ENCODE assay signal across 21 cellular contexts in the genomic region with DNA sequence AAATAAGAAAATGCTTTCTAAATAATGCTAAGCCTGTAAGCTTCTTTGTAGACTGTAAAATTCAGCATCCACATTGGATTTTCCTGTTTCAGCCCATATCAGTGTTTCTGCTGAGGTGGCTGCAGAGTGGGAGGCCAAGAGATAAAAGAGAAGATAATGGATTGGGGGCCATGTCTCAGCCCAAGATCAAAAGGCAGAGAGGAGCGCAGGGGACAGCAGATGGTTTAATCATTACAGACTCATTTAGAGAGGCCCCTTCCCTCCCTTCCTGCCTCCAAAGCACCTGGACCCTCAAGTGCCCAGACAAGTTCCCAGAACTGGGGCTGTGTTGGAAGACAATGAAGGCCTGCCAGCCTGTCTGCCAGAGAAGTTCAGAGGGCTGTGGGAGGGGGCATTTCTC.
"Had no signal": no experiment of that assay in that cellular context is flagged by ENCODE, and none has a peak within 500 bp of the region (broad histone marks: within the 10 kb centered on the region; RNA-seq: fewer than 3 reads in every experiment).

No MANE protein-coding gene starts in this region.

- H3K27ac ChIP-seq: prostate gland, tibial nerve, vagina had no signal

- H3K27me3 ChIP-seq: vagina had no signal

- H3K36me3 ChIP-seq: prostate gland, tibial nerve, vagina had no signal

- ATAC-seq: activated CD4-positive, CD25-positive, alpha-beta regulatory T cell treated with anti-CD3 and anti-CD28 coated beads, Interleukin-2, amount 50 U/mL, for 24 hours; natural killer cell treated with Interleukin-12 subunit alpha and Interleukin-12 subunit beta and Interleukin-15 and Interleukin-18, amount 100 ng/mL, for 72 hours; right cardiac atrium had no signal

- DNase-seq: activated CD4-positive, alpha-beta T cell treated with anti-CD3 and anti-CD28 coated beads, Interleukin-2, amount 50 U/mL, for 1 hour; activated naive CD4-positive, alpha-beta T cell; activated T-cell treated with anti-CD3 and anti-CD28 coated beads for 4 hours; anterior cingulate cortex; cortex of kidney; effector CD8-positive, alpha-beta T cell; foreskin melanocyte; head of caudate nucleus; kidney glomerular epithelial cell; mesenchymal stem cell; right cardiac atrium; small intestine; stimulated activated CD4-positive, alpha-beta T cell treated with anti-CD3 and anti-CD28 coated beads, Interleukin-4, amount 100 ng/mL, for 4 hours; stimulated activated CD8-positive, alpha-beta memory T cell treated with anti-CD3 and anti-CD28 coated beads, Interleukin-4, amount 100 ng/mL, for 48 hours; stimulated activated naive CD4-positive, alpha-beta T cell treated with Interleukin-2 at 50 U/mL for 16 hours; substantia nigra had no signal

- H3K4me3 ChIP-seq: prostate gland, tibial nerve, vagina had no signal

- H3K4me1 ChIP-seq: prostate gland, vagina had no signal
